ENCODE assay signal across 1 cellular context in genomic region chr12:80422549-80422948, GRCh38.
TF ChIP-seq lines count a peak whose summit lies in the region.

No MANE protein-coding gene starts in this region.

TF ChIP-seq in IMR-90, 13 proteins besides CTCF, POLR2A, EP300 and RAD21 (continued from another document):
- TF ChIP-seq SMC3 (IDR thresholded peaks at IDR 0.05; ENCODE audit: low read depth, low read length) (no peak), NFE2L2 (IDR thresholded peaks at IDR 0.05; ENCODE audit: low read depth, low read length) (no peak)
TF ChIP-seq in IMR-90: peak in this region for 1.
